21 cellular contexts compared by ENCODE assay signal in genomic region chr11:73053964-73054363, GRCh38.
"Had no signal": no experiment of that assay in that cellular context is flagged by ENCODE, and none has a peak within 500 bp of the region (broad histone marks: within the 10 kb centered on the region; RNA-seq: fewer than 3 reads in every experiment).

No MANE protein-coding gene starts in this region.

- H3K36me3 Mint-ChIP-seq: mesothelial cell of epicardium, WTC11 had no signal

- H3K36me3 ChIP-seq: lower lobe of right lung, thyroid gland had no signal

- H3K9me3 Mint-ChIP-seq: activated CD8-positive, alpha-beta T cell treated with anti-CD3 and anti-CD28 coated beads for 36 hours; activated naive CD8-positive, alpha-beta T cell treated with anti-CD3 and anti-CD28 coated beads, Interleukin-2, amount 10 ng/mL, durations not matched to agents 7 days and 5 days; activated T-cell treated with anti-CD3 and anti-CD28 coated beads, Interleukin-2, amount 50 U/mL, for 24 hours; activated T-helper 2 cell treated with anti-CD3 and anti-CD28 coated beads, Interferon-gamma antibody, Interleukin-2, Interleukin-4, amounts not matched to agents 10 μg/mL and 5 μg/mL and 100 μg/mL, durations not matched to agents 14 hours and 24 hours and 36 hours; brain; mesothelial cell of epicardium; nephron; WTC11 had no signal

- ATAC-seq: activated CD8-positive, alpha-beta T cell treated with anti-CD3 and anti-CD28 coated beads for 36 hours; left colon; lower lobe of right lung had no signal

- H3K27me3 Mint-ChIP-seq: activated CD8-positive, alpha-beta T cell treated with anti-CD3 and anti-CD28 coated beads for 36 hours; activated naive CD8-positive, alpha-beta T cell treated with anti-CD3 and anti-CD28 coated beads, Interleukin-2, amount 10 ng/mL, durations not matched to agents 7 days and 5 days; activated T-cell treated with anti-CD3 and anti-CD28 coated beads, Interleukin-2, amount 50 U/mL, for 24 hours; brain had no signal

- H3K27ac ChIP-seq: lower lobe of right lung, thyroid gland had no signal

- H3K9me3 ChIP-seq: lower lobe of right lung, thyroid gland had no signal

- DNase-seq: activated CD4-positive, alpha-beta T cell treated with anti-CD3 and anti-CD28 coated beads for 48 hours; activated CD8-positive, alpha-beta T cell treated with anti-CD3 and anti-CD28 coated beads for 36 hours; activated naive CD4-positive, alpha-beta T cell treated with Interleukin-2 at 50 U/mL for 16 hours; activated naive CD8-positive, alpha-beta T cell treated with anti-CD3 and anti-CD28 coated beads, Interleukin-2, amount 10 ng/mL, durations not matched to agents 7 days and 5 days; activated T-cell treated with anti-CD3 and anti-CD28 coated beads, Interleukin-2, amount 50 U/mL, for 24 hours; anterior cingulate cortex; central memory CD4-positive, alpha-beta T cell; dorsolateral prefrontal cortex; hypothalamus; islet precursor cell; left colon; lower lobe of right lung; nucleus accumbens; retina; stimulated activated naive CD4-positive, alpha-beta T cell treated with Interleukin-2 at 50 U/mL for 16 hours; thyroid gland had no signal

- H3K27ac Mint-ChIP-seq: activated CD8-positive, alpha-beta T cell treated with anti-CD3 and anti-CD28 coated beads for 36 hours; activated T-cell treated with anti-CD3 and anti-CD28 coated beads, Interleukin-2, amount 50 U/mL, for 24 hours; activated T-helper 2 cell treated with anti-CD3 and anti-CD28 coated beads, Interferon-gamma antibody, Interleukin-2, Interleukin-4, amounts not matched to agents 10 μg/mL and 5 μg/mL and 100 μg/mL, durations not matched to agents 14 hours and 24 hours and 36 hours; brain; mesothelial cell of epicardium; nephron; WTC11 had no signal

- H3K27me3 ChIP-seq: dorsolateral prefrontal cortex, thyroid gland had no signal

- H3K4me3 ChIP-seq: dorsolateral prefrontal cortex, lower lobe of right lung, thyroid gland had no signal

- H3K4me1 ChIP-seq: thyroid gland had no signal

- H3K4me3 Mint-ChIP-seq: activated CD8-positive, alpha-beta T cell treated with anti-CD3 and anti-CD28 coated beads for 36 hours; activated naive CD8-positive, alpha-beta T cell treated with anti-CD3 and anti-CD28 coated beads, Interleukin-2, amount 10 ng/mL, durations not matched to agents 7 days and 5 days; activated T-cell treated with anti-CD3 and anti-CD28 coated beads, Interleukin-2, amount 50 U/mL, for 24 hours; brain; mesothelial cell of epicardium; nephron; WTC11 had no signal

- H3K4me1 Mint-ChIP-seq: mesothelial cell of epicardium, WTC11 had no signal
